In the genomic region with DNA sequence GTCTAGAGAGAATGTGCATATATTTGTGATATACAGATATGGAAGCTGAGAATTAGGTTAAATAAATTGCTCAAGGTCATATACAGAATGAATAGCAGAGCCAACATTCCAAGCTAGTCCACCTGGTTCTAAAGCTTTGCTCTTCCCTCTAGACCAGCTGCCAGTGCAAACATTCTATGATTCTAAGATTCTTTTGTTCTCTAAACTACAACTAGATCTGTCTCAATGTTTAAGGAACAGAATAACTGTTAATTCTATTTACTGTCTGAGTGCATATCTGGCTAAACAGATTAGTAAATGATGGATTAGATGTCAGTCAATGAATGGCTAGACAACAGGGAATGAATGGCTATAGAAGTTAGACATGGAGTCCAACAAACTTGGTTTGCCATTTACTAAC, we compare ENCODE assay signal across 1 cellular context.
TF ChIP-seq lines count a peak whose summit lies in the region.

No MANE protein-coding gene starts in this region.

TF ChIP-seq in SK-N-SH, 30 proteins besides CTCF, POLR2A, EP300 and RAD21 (continued from another document):
- TF ChIP-seq, protein P1, sequence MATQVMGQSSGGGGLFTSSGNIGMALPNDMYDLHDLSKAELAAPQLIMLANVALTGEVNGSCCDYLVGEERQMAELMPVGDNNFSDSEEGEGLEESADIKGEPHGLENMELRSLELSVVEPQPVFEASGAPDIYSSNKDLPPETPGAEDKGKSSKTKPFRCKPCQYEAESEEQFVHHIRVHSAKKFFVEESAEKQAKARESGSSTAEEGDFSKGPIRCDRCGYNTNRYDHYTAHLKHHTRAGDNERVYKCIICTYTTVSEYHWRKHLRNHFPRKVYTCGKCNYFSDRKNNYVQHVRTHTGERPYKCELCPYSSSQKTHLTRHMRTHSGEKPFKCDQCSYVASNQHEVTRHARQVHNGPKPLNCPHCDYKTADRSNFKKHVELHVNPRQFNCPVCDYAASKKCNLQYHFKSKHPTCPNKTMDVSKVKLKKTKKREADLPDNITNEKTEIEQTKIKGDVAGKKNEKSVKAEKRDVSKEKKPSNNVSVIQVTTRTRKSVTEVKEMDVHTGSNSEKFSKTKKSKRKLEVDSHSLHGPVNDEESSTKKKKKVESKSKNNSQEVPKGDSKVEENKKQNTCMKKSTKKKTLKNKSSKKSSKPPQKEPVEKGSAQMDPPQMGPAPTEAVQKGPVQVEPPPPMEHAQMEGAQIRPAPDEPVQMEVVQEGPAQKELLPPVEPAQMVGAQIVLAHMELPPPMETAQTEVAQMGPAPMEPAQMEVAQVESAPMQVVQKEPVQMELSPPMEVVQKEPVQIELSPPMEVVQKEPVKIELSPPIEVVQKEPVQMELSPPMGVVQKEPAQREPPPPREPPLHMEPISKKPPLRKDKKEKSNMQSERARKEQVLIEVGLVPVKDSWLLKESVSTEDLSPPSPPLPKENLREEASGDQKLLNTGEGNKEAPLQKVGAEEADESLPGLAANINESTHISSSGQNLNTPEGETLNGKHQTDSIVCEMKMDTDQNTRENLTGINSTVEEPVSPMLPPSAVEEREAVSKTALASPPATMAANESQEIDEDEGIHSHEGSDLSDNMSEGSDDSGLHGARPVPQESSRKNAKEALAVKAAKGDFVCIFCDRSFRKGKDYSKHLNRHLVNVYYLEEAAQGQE (IDR thresholded peaks at IDR 0.05; ENCODE audit: low read depth, low read length), result no peak
- TF ChIP-seq RCOR1 (IDR thresholded peaks at IDR 0.05; ENCODE audit: low read length), result peak; percentile 64; the same call in 1 of the 2 replicates
TF ChIP-seq in SK-N-SH: peak in this region for 2.
